ENCODE assay signal across 15 cellular contexts in genomic region chr3:12253944-12254343, GRCh38. TPM values are rescaled to one million over a fixed set of nuclear protein-coding genes. Genes with fewer than 3 reads are reported as not detected.
"Had no signal": no experiment of that assay in that cellular context is flagged by ENCODE, and none has a peak within 500 bp of the region (broad histone marks: within the 10 kb centered on the region; RNA-seq: fewer than 3 reads in every experiment).

No MANE protein-coding gene starts in this region.

- H3K36me3 ChIP-seq: brain microvascular endothelial cell, lower lobe of right lung, thyroid gland had no signal

- H3K4me3 ChIP-seq: lower lobe of right lung, thyroid gland had no signal

- H3K4me1 ChIP-seq: lower lobe of right lung, thyroid gland had no signal

- DNase-seq: activated B cell treated with CpG ODN at 0.5 μM for 24 hours; activated CD4-positive, alpha-beta T cell treated with anti-CD3 and anti-CD28 coated beads, Interleukin-2, amount 10 ng/mL, durations not matched to agents 7 days and 5 days; activated T-cell treated with anti-CD3 and anti-CD28 coated beads for 4 hours; brain microvascular endothelial cell; dermis blood vessel endothelial cell; endodermal cell; lower lobe of right lung; natural killer cell; nucleus accumbens; T-helper 17 cell; thyroid gland had no signal

- H3K27me3 Mint-ChIP-seq: progenitor cell of endocrine pancreas had no signal

- H3K27ac Mint-ChIP-seq: activated B cell treated with CpG ODN at 0.5 μM for 24 hours; activated CD4-positive, alpha-beta T cell treated with anti-CD3 and anti-CD28 coated beads, Interleukin-2, amount 10 ng/mL, durations not matched to agents 7 days and 5 days; activated naive CD8-positive, alpha-beta T cell; activated T-helper 2 cell treated with anti-CD3 and anti-CD28 coated beads, Interferon-gamma antibody, Interleukin-2, Interleukin-4, amounts not matched to agents 10 μg/mL and 5 μg/mL and 100 μg/mL, durations not matched to agents 14 hours and 24 hours and 36 hours; endodermal cell; natural killer cell; progenitor cell of endocrine pancreas; stimulated activated effector memory CD8-positive, alpha-beta T cell treated with anti-CD3 and anti-CD28 coated beads, Interleukin-12 subunit alpha, Interleukin-12 subunit beta, amount 100 ng/mL, for 72 hours; T-helper 17 cell had no signal

- ATAC-seq: lower lobe of right lung; natural killer cell; stimulated activated effector memory CD8-positive, alpha-beta T cell treated with anti-CD3 and anti-CD28 coated beads, Interleukin-12 subunit alpha, Interleukin-12 subunit beta, amount 100 ng/mL, for 72 hours; T-helper 17 cell had no signal

- H3K27me3 ChIP-seq: brain microvascular endothelial cell, thyroid gland had no signal

- H3K27ac ChIP-seq: brain microvascular endothelial cell, lower lobe of right lung, thyroid gland had no signal

- H3K4me3 Mint-ChIP-seq: activated B cell treated with CpG ODN at 0.5 μM for 24 hours; activated CD4-positive, alpha-beta T cell treated with anti-CD3 and anti-CD28 coated beads, Interleukin-2, amount 10 ng/mL, durations not matched to agents 7 days and 5 days; activated naive CD8-positive, alpha-beta T cell; endodermal cell; natural killer cell; stimulated activated effector memory CD8-positive, alpha-beta T cell treated with anti-CD3 and anti-CD28 coated beads, Interleukin-12 subunit alpha, Interleukin-12 subunit beta, amount 100 ng/mL, for 72 hours; T-helper 17 cell had no signal

- H3K9me3 ChIP-seq: thyroid gland had no signal

- H3K4me1 Mint-ChIP-seq: activated B cell treated with CpG ODN at 0.5 μM for 24 hours; activated CD4-positive, alpha-beta T cell treated with anti-CD3 and anti-CD28 coated beads, Interleukin-2, amount 10 ng/mL, durations not matched to agents 7 days and 5 days; endodermal cell; T-helper 17 cell had no signal

- H3K36me3 Mint-ChIP-seq: activated naive CD8-positive, alpha-beta T cell; stimulated activated effector memory CD8-positive, alpha-beta T cell treated with anti-CD3 and anti-CD28 coated beads, Interleukin-12 subunit alpha, Interleukin-12 subunit beta, amount 100 ng/mL, for 72 hours had no signal

RNA-seq across cellular contexts. Expression of gene PPARG, which starts 34.9 kb away (rescaled TPM):
- total RNA-seq: activated B cell treated with CpG ODN at 0.5 μM for 24 hours had no signal
